ENCODE assay signal across 8 cellular contexts in the genomic region with DNA sequence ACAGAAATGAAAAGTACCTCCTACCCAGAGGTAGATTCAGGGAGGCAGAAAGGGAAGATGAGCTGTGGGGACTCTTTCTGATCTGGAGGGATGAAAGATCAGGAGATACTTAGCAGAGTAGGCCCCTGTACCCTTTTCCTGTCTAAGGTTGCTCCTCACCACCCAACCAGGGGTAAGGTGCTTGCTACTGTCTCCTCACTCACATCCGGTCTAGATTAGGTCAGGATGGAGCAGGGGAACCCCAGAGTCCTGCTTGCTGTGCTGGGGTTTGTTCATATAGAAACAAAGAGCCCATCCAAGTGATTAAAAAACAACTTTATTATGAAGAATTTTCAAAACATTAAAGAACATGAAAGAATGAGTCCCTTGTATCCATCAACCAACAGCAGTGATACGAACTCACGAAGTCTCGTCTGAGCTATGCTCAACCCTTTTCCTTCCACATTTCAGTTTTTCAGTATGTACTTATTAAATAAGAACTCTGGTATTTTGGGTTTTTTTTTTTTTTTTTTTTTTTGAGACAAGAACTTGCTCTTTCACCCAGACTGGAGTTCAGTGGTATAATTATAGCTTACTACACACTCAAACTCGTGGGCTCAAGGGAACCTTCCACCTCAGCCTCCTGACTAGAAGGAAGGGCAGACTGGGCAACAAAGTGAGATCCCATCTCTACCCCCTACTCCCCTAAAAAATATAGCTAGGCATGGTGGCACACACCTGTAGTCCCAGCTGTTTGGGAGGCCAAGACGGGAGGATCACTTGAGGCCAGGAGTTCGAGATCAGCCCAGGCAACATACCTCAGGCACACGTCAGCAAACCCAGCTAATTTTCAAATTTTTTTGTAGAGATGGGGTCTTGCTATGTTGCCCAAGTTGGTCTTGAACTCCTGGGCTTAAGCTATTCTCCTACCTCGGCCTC. TPM values are rescaled to one million over a fixed set of nuclear protein-coding genes. Genes with fewer than 3 reads are reported as not detected.
DNase-seq lines count a peak whose midpoint lies in the region; ATAC-seq and TF ChIP-seq lines count a peak whose summit lies in the region.

No MANE protein-coding gene starts in this region.

- ATAC-seq in HG02678 (IDR thresholded peaks at IDR 0.05; ENCODE audit: unreplicated experiment) (peak; percentile 35), thoracic aorta (ENCODE audit: insufficient number of reproducible peaks, low FRiP score, low read depth) (no peak), heart left ventricle (no peak)

- intact Hi-C loops in heart left ventricle (cut with DNase I), result no loop called here

- H3K27ac ChIP-seq in thoracic aorta (peak overlapping the region; percentile 8 to 79), heart left ventricle (peak overlapping the region in 1 of 12 donors; percentile 89)

- H3K4me1 ChIP-seq in thoracic aorta (ENCODE audit: control insufficient read depth in 1 of 2, low read depth in 2 of 2) (peaks cover 37 to 53% of the 10 kb centered on the region in 2 donors), heart left ventricle (peaks cover 3 to 48% (median 19%) of the 10 kb centered on the region in 12 donors)

- WGBS in heart left ventricle, 4 donors, result 86 to 92% (median 90%) methylated on average over 9 of the region's 9 CpGs

- no peaks in the 10 kb centered on the region for H3K27me3 ChIP-seq in thoracic aorta (replicated peaks; ENCODE audit: insufficient read depth)
- no peaks in the 10 kb centered on the region for H3K27me3 ChIP-seq in heart left ventricle

- H3K36me3 ChIP-seq in thoracic aorta, result no peaks in the 10 kb centered on the region
- peaks cover 0 to 18% (median 0%) of the 10 kb centered on the region in 9 donors for H3K36me3 ChIP-seq in heart left ventricle

- no peak for TF ChIP-seq CTCF in thoracic aorta (IDR thresholded peaks at IDR 0.05)
- TF ChIP-seq CTCF in heart left ventricle (IDR thresholded peaks at IDR 0.05), result no peak

- peak overlapping the region; percentile 90; the same call in 1 of the 2 replicates for H3K4me3 ChIP-seq in GM08714 (ENCODE audit: low read length)
- peak overlapping the region; percentile 80 for H3K4me3 ChIP-seq in thoracic aorta
- peak overlapping the region in 2 of 12 donors; percentile 16 to 98 for H3K4me3 ChIP-seq in heart left ventricle

- DNase-seq in activated CD4-positive, CD25-positive, alpha-beta regulatory T cell (lab: John Stamatoyannopoulos, UW), result peak; percentile 9 to 14 (median 12)
- DNase-seq in effector CD8-positive, alpha-beta T cell (lab: John Stamatoyannopoulos, UW), result peak; percentile 50
- no peak for DNase-seq in thoracic aorta (ENCODE audit: low spot score)
- no peak for DNase-seq in dermis blood vessel endothelial cell
- no peak for DNase-seq in heart left ventricle
- no peak for DNase-seq in cerebellar cortex (ENCODE audit: low spot score)

- no peak for TF ChIP-seq POLR2A in heart left ventricle (IDR thresholded peaks at IDR 0.05)

- H3K9me3 ChIP-seq in thoracic aorta (no peaks in the 10 kb centered on the region), heart left ventricle (no peaks in the 10 kb centered on the region)

RNA-seq across cellular contexts. Expression of gene TTC7A, which starts 3.1 kb away (rescaled TPM):
- 10 to 100 TPM; 39.3 to 45.7 TPM for total RNA-seq in thoracic aorta
- total RNA-seq in dermis blood vessel endothelial cell, result 12.5 and 13.4 TPM in 2 replicates
- total RNA-seq in heart left ventricle, result 10 to 100 TPM in 2 of 9 donors, 1 to 10 TPM in 7; 5.6 to 18.5 (median 8.1) TPM
- polyA plus RNA-seq in heart left ventricle, result 1 to 10 TPM; 7.2 TPM

RNA-seq across cellular contexts. Expression of gene MCFD2, which starts 28.5 kb away (rescaled TPM):
- total RNA-seq in thoracic aorta (100 to 1,000 TPM in 1 of 2 donors, 10 to 100 TPM in 1; 79.9 to 127 TPM), dermis blood vessel endothelial cell (157 and 211 TPM in 2 replicates), heart left ventricle (10 to 100 TPM; 47.4 to 88.8 (median 63.4) TPM)
- polyA plus RNA-seq in heart left ventricle, result 100 to 1,000 TPM in 1 of 2 donors, 10 to 100 TPM in 1; 16.1 to 113 TPM

Comparison
In these comparisons a context has a peak if more than half of its experiments do, and no peak if none do; other contexts are left out.
1. DNase-seq: peak in activated CD4-positive, CD25-positive, alpha-beta regulatory T cell (4 of 4) and effector CD8-positive, alpha-beta T cell (single experiment); none in thoracic aorta (single experiment), dermis blood vessel endothelial cell (single experiment), heart left ventricle (0 of 5) and cerebellar cortex (single experiment).